23 cellular contexts compared by ENCODE assay signal in the genomic region with DNA sequence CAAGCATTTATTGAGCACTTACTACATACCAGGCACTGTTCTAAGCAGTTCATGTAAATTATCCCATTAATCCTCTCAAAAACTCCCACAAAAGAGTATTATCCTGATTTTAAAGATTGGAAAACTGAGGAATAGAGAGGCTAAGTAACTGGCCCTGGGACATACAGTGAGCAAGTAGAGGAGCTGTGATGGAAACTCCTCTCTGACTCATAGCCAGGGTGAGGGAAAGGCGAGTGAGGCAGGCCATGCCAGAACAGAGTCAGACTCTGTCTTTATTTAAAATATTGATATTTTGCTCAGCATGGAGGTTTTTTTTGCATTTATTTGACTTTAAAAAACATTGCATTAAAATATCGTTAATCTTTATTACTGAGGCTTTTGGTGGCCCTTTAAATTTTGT.
"Had no signal": no experiment of that assay in that cellular context is flagged by ENCODE, and none has a peak within 500 bp of the region (broad histone marks: within the 10 kb centered on the region; RNA-seq: fewer than 3 reads in every experiment).

No MANE protein-coding gene starts in this region.

- H3K27ac ChIP-seq: colonic mucosa, heart right ventricle, parathyroid adenoma, spleen, transverse colon had no signal

- H3K4me3 ChIP-seq: colonic mucosa, heart right ventricle, spleen, transverse colon had no signal

- H3K27ac Mint-ChIP-seq: activated B cell treated with CpG ODN at 0.5 μM for 24 hours; activated CD8-positive, alpha-beta T cell treated with anti-CD3 and anti-CD28 coated beads for 36 hours; activated naive CD4-positive, alpha-beta T cell treated with anti-CD3 and anti-CD28 coated beads, Interleukin-2, amount 50 U/mL, for 72 hours; mesothelial cell of epicardium; naive B cell; T-cell had no signal

- H3K27me3 Mint-ChIP-seq: activated CD8-positive, alpha-beta T cell treated with anti-CD3 and anti-CD28 coated beads for 36 hours had no signal

- ATAC-seq: activated CD8-positive, alpha-beta T cell treated with anti-CD3 and anti-CD28 coated beads for 36 hours; activated T-cell treated with anti-CD3 and anti-CD28 coated beads, Interleukin-2, amount 50 U/mL, for 4 hours; heart right ventricle; left cardiac atrium; left ventricle myocardium superior; right cardiac atrium; T-cell had no signal

- H3K4me1 Mint-ChIP-seq: activated B cell treated with CpG ODN at 0.5 μM for 24 hours, mesothelial cell of epicardium, naive B cell, neural crest cell, T-cell had no signal

- H3K9me3 Mint-ChIP-seq: activated CD8-positive, alpha-beta T cell treated with anti-CD3 and anti-CD28 coated beads for 36 hours; neural crest cell had no signal

- H3K4me3 Mint-ChIP-seq: activated B cell treated with CpG ODN at 0.5 μM for 24 hours; activated CD8-positive, alpha-beta T cell treated with anti-CD3 and anti-CD28 coated beads for 36 hours; activated T-cell treated with anti-CD3 and anti-CD28 coated beads, Interleukin-2, amount 50 U/mL, for 4 hours; mesothelial cell of epicardium; naive B cell; neural crest cell; T-cell had no signal

- DNase-seq: activated B cell treated with CpG ODN at 0.5 μM for 24 hours; activated CD4-positive, alpha-beta T cell treated with anti-CD3 and anti-CD28 coated beads, Interleukin-2, amount 50 U/mL, for 1 hour; activated CD8-positive, alpha-beta T cell treated with anti-CD3 and anti-CD28 coated beads for 36 hours; activated naive CD4-positive, alpha-beta T cell; activated T-cell treated with anti-CD3 and anti-CD28 coated beads, Interleukin-2, amount 50 U/mL, for 4 hours; colonic mucosa; effector CD8-positive, alpha-beta T cell; erythroblast; heart right ventricle; islet precursor cell; left cardiac atrium; left ventricle myocardium superior; naive B cell; occipital lobe; right cardiac atrium; spleen; stimulated activated naive CD4-positive, alpha-beta T cell; T-cell; transverse colon had no signal

- H3K36me3 Mint-ChIP-seq: T-cell had no signal
